Comparison of ENCODE assay signal across 1 cellular context in genomic region chr11:69297926-69298777, GRCh38.
TF ChIP-seq lines count a peak whose summit lies in the region.

No MANE protein-coding gene starts in this region.

TF ChIP-seq in HepG2, 621 proteins besides CTCF, POLR2A, EP300 and RAD21 (continued from another document and continues in another):
- TF ChIP-seq NR2C2 (CRISPR knock-in tag; IDR thresholded peaks at IDR 0.05; ENCODE audit: borderline replicate concordance) = no peak
- peak; percentile 50; the same call in 1 of the 2 replicates for TF ChIP-seq ZNF687 (CRISPR knock-in tag; IDR thresholded peaks at IDR 0.05)
- TF ChIP-seq ZNF329 (CRISPR knock-in tag; IDR thresholded peaks at IDR 0.05; ENCODE audit: low read depth) = no peak
- no peak for TF ChIP-seq CENPT (CRISPR knock-in tag; IDR thresholded peaks at IDR 0.05; ENCODE audit: low read depth)
- 0 out of 2 replicates have a peak, but pooled peaks have one; percentile 12 for TF ChIP-seq SOX5 (CRISPR knock-in tag; IDR thresholded peaks at IDR 0.05; ENCODE audit: borderline replicate concordance)
- peak; percentile 38; the same call in 1 of the 2 replicates for TF ChIP-seq ZFX (CRISPR knock-in tag; IDR thresholded peaks at IDR 0.05; ENCODE audit: low read depth)
- TF ChIP-seq HBP1 (CRISPR knock-in tag; IDR thresholded peaks at IDR 0.05; ENCODE audit: low read depth) = no peak
- 0 out of 2 replicates have a peak, but pooled peaks have one; percentile 23 for TF ChIP-seq MED1 (CRISPR knock-in tag; IDR thresholded peaks at IDR 0.05)
- TF ChIP-seq ZNF12 (CRISPR knock-in tag; IDR thresholded peaks at IDR 0.05) = no peak
- no peak for TF ChIP-seq AFF4 (CRISPR knock-in tag; IDR thresholded peaks at IDR 0.05)
- TF ChIP-seq ELF3 (CRISPR knock-in tag; IDR thresholded peaks at IDR 0.05) = peak; percentile 76
- peak; percentile 33 for TF ChIP-seq TEAD3 (CRISPR knock-in tag; optimal IDR thresholded peaks at IDR 0.05; ENCODE audit: borderline replicate concordance)
- TF ChIP-seq IRX3 (CRISPR knock-in tag; IDR thresholded peaks at IDR 0.05; ENCODE audit: borderline replicate concordance, low read depth) = no peak
- peak; percentile 29; the same call in 1 of the 2 replicates for TF ChIP-seq HMG20A (CRISPR knock-in tag; IDR thresholded peaks at IDR 0.05; ENCODE audit: borderline replicate concordance)
- 0 out of 2 replicates have a peak, but pooled peaks have one; percentile 22 for TF ChIP-seq ELF1 (CRISPR knock-in tag; IDR thresholded peaks at IDR 0.05)
- peak; percentile 20; the same call in 1 of the 3 replicates for TF ChIP-seq MXI1 (IDR thresholded peaks at IDR 0.05; ENCODE audit: borderline replicate concordance, low read depth, low read length)
- TF ChIP-seq PATZ1 (CRISPR knock-in tag; IDR thresholded peaks at IDR 0.05) = peak; percentile 28; the same call in 1 of the 2 replicates
- no peak for TF ChIP-seq AHDC1 (CRISPR knock-in tag; IDR thresholded peaks at IDR 0.05; ENCODE audit: borderline replicate concordance)
- peak; percentile 30; the same call in 1 of the 2 replicates for TF ChIP-seq NCOA2 (CRISPR knock-in tag; IDR thresholded peaks at IDR 0.05)
- peak; percentile 54; the same call in 1 of the 2 replicates for TF ChIP-seq IRF2 (CRISPR knock-in tag; IDR thresholded peaks at IDR 0.05)
- TF ChIP-seq THAP7 (CRISPR knock-in tag; IDR thresholded peaks at IDR 0.05) = no peak
- TF ChIP-seq RNF2 (conservative IDR thresholded peaks at IDR 0.05; ENCODE audit: low read depth) = no peak
- TF ChIP-seq ZNF142 (CRISPR knock-in tag; IDR thresholded peaks at IDR 0.05) = peak; percentile 39; the same call in 1 of the 2 replicates
- TF ChIP-seq ZNF615 (CRISPR knock-in tag; IDR thresholded peaks at IDR 0.05; ENCODE audit: borderline replicate concordance) = no peak
- no peak for TF ChIP-seq KMT2A (CRISPR knock-in tag; IDR thresholded peaks at IDR 0.05)
- peak; percentile 75 for TF ChIP-seq RARA (CRISPR knock-in tag; IDR thresholded peaks at IDR 0.05)
- no peak for TF ChIP-seq ZMAT5 (CRISPR knock-in tag; IDR thresholded peaks at IDR 0.05; ENCODE audit: borderline replicate concordance, low read depth)
- TF ChIP-seq ZNF264 (CRISPR knock-in tag; IDR thresholded peaks at IDR 0.05) = 0 out of 2 replicates have a peak, but pooled peaks have one; percentile 30
